ENCODE assay signal across 13 cellular contexts in genomic region chr2:235511187-235511661, GRCh38. TPM values are rescaled to one million over a fixed set of nuclear protein-coding genes. Genes with fewer than 3 reads are reported as not detected.
DNase-seq lines count a peak whose midpoint lies in the region; ATAC-seq and TF ChIP-seq lines count a peak whose summit lies in the region.
"Had no signal": no experiment of that assay in that cellular context is flagged by ENCODE, and none has a peak within 500 bp of the region (broad histone marks: within the 10 kb centered on the region; RNA-seq: fewer than 3 reads in every experiment).

No MANE protein-coding gene starts in this region.

- H3K27ac Mint-ChIP-seq in neural progenitor cell, result no peak overlapping the region

- peak; percentile 99 for ATAC-seq in SK-N-SH treated with all-trans-retinoic acid at 6 μM for 48 hours
- no peak for ATAC-seq in HG02623 (IDR thresholded peaks at IDR 0.05; ENCODE audit: unreplicated experiment)

- TF ChIP-seq CTCF in foreskin fibroblast (IDR thresholded peaks at IDR 0.05; ENCODE audit: low read depth, low read length) (no peak), neural progenitor cell (IDR thresholded peaks at IDR 0.05) (no peak)

- H3K79me2 ChIP-seq in neural progenitor cell (ENCODE audit: low read depth), result peaks cover 100% of the 10 kb centered on the region

- no peak overlapping the region for H2AFZ ChIP-seq in neural progenitor cell (replicated peaks)

- peaks cover 18% of the 10 kb centered on the region for H3K36me3 Mint-ChIP-seq in neural progenitor cell

- peaks cover 27% of the 10 kb centered on the region for H3K4me1 Mint-ChIP-seq in neural progenitor cell
- H3K4me1 Mint-ChIP-seq: central memory CD8-positive, alpha-beta T cell had no signal

- H3K9me3 Mint-ChIP-seq in neural progenitor cell, result peaks cover 14% of the 10 kb centered on the region
- H3K9me3 Mint-ChIP-seq: central memory CD8-positive, alpha-beta T cell; neural crest cell had no signal

- peaks cover 45% of the 10 kb centered on the region for H4K20me1 ChIP-seq in neural progenitor cell (ENCODE audit: low read depth)

- no peak overlapping the region for H3K4me3 Mint-ChIP-seq in neural progenitor cell
- H3K4me3 Mint-ChIP-seq: central memory CD8-positive, alpha-beta T cell; neural crest cell had no signal

- no peaks in the 10 kb centered on the region for H3K27me3 ChIP-seq in neural progenitor cell

- H3K4me1 ChIP-seq in neural progenitor cell, result peaks cover 13% of the 10 kb centered on the region

- H3K27ac ChIP-seq in neural progenitor cell, result no peak overlapping the region
- H3K27ac ChIP-seq: 22Rv1 had no signal

- H3K9me3 ChIP-seq in neural progenitor cell (ENCODE audit: low read depth), result no peaks in the 10 kb centered on the region

- no peaks in the 10 kb centered on the region for H3K27me3 Mint-ChIP-seq in neural progenitor cell (ENCODE audit: insufficient read depth, low read depth)
- H3K27me3 Mint-ChIP-seq: central memory CD8-positive, alpha-beta T cell had no signal

- no peaks in the 10 kb centered on the region for H3F3A ChIP-seq in neural progenitor cell (ENCODE audit: low read depth)

- DNase-seq in DMS 273 (lab: John Stamatoyannopoulos, UW; ENCODE audit: unreplicated experiment), result peak; percentile 32
- no peak for DNase-seq in DMS 273 treated with DMSO at 0.1 percent for 48 hours (lab: John Stamatoyannopoulos, UW)
- peak; percentile 64 to 80 for DNase-seq in foreskin fibroblast
- DNase-seq in renal cortical epithelial cell (ENCODE audit: low read depth), result peak; percentile 97
- no peak for DNase-seq in SIG-M5 treated with dmso at 0.1 percent for 504 hours (lab: John Stamatoyannopoulos, UW; ENCODE audit: unreplicated experiment)
- DNase-seq in neural progenitor cell (ENCODE audit: low spot score), result no peak
- DNase-seq: activated CD4-positive, alpha-beta T cell treated with anti-CD3 and anti-CD28 coated beads, Interleukin-2, amount 50 U/mL, for 1 hour; NCI-H524 treated with DMSO at 0.1 percent for 48 hours had no signal

- no peaks in the 10 kb centered on the region for H3K36me3 ChIP-seq in neural progenitor cell

- H3K4me2 ChIP-seq in neural progenitor cell, result no peak overlapping the region

- H3K9ac ChIP-seq in neural progenitor cell, result no peak overlapping the region

- H3K4me3 ChIP-seq in foreskin fibroblast (ENCODE audit: low read depth in 1 of 2, low read length in 2 of 2) (no peak overlapping the region), neural progenitor cell (no peak overlapping the region)

TF ChIP-seq in SK-N-SH treated with all-trans-retinoic acid at 6 μM for 48 hours, 23 proteins besides CTCF, POLR2A, EP300 and RAD21:
- TF ChIP-seq ZFP30 (CRISPR knock-in tag; IDR thresholded peaks at IDR 0.05) (no peak), SNAI2 (CRISPR knock-in tag; IDR thresholded peaks at IDR 0.05) (no peak), PATZ1 (CRISPR knock-in tag; IDR thresholded peaks at IDR 0.05; ENCODE audit: borderline replicate concordance) (no peak), RARB (CRISPR knock-in tag; IDR thresholded peaks at IDR 0.05) (no peak), POU6F1 (CRISPR knock-in tag; IDR thresholded peaks at IDR 0.05; ENCODE audit: borderline replicate concordance, low read depth) (no peak), GLIS3 (CRISPR knock-in tag; IDR thresholded peaks at IDR 0.05) (no peak), ZFP3 (CRISPR knock-in tag; IDR thresholded peaks at IDR 0.05) (no peak), CSRNP3 (CRISPR knock-in tag; IDR thresholded peaks at IDR 0.05) (no peak), ISL1 (CRISPR knock-in tag; IDR thresholded peaks at IDR 0.05) (no peak), TOX (CRISPR knock-in tag; IDR thresholded peaks at IDR 0.05; ENCODE audit: borderline replicate concordance) (no peak), TCF4 (CRISPR knock-in tag; IDR thresholded peaks at IDR 0.05; ENCODE audit: borderline replicate concordance) (no peak), ZNF8 (CRISPR knock-in tag; IDR thresholded peaks at IDR 0.05) (no peak), ZC3H10 (CRISPR knock-in tag; IDR thresholded peaks at IDR 0.05) (no peak), ESRRG (CRISPR knock-in tag; IDR thresholded peaks at IDR 0.05) (no peak), ZNF565 (CRISPR knock-in tag; conservative IDR thresholded peaks at IDR 0.05; ENCODE audit: low read depth) (no peak), ARNTL (CRISPR knock-in tag; IDR thresholded peaks at IDR 0.05; ENCODE audit: borderline replicate concordance, low read depth) (no peak)

RNA-seq across cellular contexts. Expression of gene AGAP1, which starts 17.4 kb away (rescaled TPM):
- total RNA-seq in renal cortical epithelial cell, result 10.2 and 17.6 TPM in 2 replicates
- total RNA-seq in neural progenitor cell (ENCODE audit: low replicate concordance), result 20.4 and 26.9 TPM in 2 replicates

Comparison
In these comparisons a context has a peak if more than half of its experiments do, and no peak if none do; other contexts are left out.
1. DNase-seq: peak in DMS 273 (single experiment), foreskin fibroblast (2 of 2) and renal cortical epithelial cell (single experiment); none in DMS 273 treated with DMSO at 0.1 percent for 48 hours (single experiment), SIG-M5 treated with dmso at 0.1 percent for 504 hours (single experiment) and neural progenitor cell (single experiment).